Comparison of ENCODE assay signal across 13 cellular contexts in genomic region chr6:43952746-43953145, GRCh38.
DNase-seq lines count a peak whose midpoint lies in the region; ATAC-seq and TF ChIP-seq lines count a peak whose summit lies in the region.
"Had no signal": no experiment of that assay in that cellular context is flagged by ENCODE, and none has a peak within 500 bp of the region (broad histone marks: within the 10 kb centered on the region; RNA-seq: fewer than 3 reads in every experiment).

No MANE protein-coding gene starts in this region.

- DNase-seq in right atrium auricular region (ENCODE audit: low spot score) (no peak), Right ventricle myocardium inferior (ENCODE audit: missing footprints) (no peak), NB4 (ENCODE audit: low read depth) (peak; percentile 73), endothelial cell (ENCODE audit: low spot score) (no peak), AG20443 (ENCODE audit: low spot score) (no peak), cortex of kidney (lab: John Stamatoyannopoulos, UW) (no peak), RKO (ENCODE audit: low spot score) (no peak)
- DNase-seq: activated effector memory CD4-positive, alpha-beta T cell treated with anti-CD3 and anti-CD28 coated beads, Interleukin-2, amount 50 U/mL, for 16 hours; NCI-H1930; stimulated activated CD4-positive, alpha-beta T cell treated with anti-CD3 and anti-CD28 coated beads, Interleukin-4, amount 100 ng/mL, for 24 hours had no signal

- H3K9me3 ChIP-seq in right atrium auricular region: no peaks in the 10 kb centered on the region

- peak in 1 of 2 donors; percentile 30 for TF ChIP-seq CTCF in right atrium auricular region (IDR thresholded peaks at IDR 0.05)
- peak; percentile 56 for TF ChIP-seq CTCF in NB4 (IDR thresholded peaks at IDR 0.05; ENCODE audit: low read depth, low read length)
- no peak for TF ChIP-seq CTCF in endothelial cell (IDR thresholded peaks at IDR 0.05; ENCODE audit: unreplicated experiment)

- ATAC-seq in Right ventricle myocardium inferior: no peak
- ATAC-seq in GM21367 (IDR thresholded peaks at IDR 0.05; ENCODE audit: unreplicated experiment): no peak

- H3K4me3 Mint-ChIP-seq in endothelial cell (ENCODE audit: unreplicated experiment): no peak overlapping the region
- H3K4me3 Mint-ChIP-seq: CD14-positive monocyte; dendritic cell treated with granulocyte-macrophage colony-stimulating factor and Interleukin-4, amounts not matched to agents 40 ng/mL and 50 ng/mL, for 4 days had no signal

- peaks cover 6% of the 10 kb centered on the region for H3K4me1 Mint-ChIP-seq in endothelial cell (ENCODE audit: unreplicated experiment)

- H3K27me3 ChIP-seq in right atrium auricular region: no peaks in the 10 kb centered on the region

- H3K4me1 ChIP-seq in right atrium auricular region: peaks cover 0 to 28% of the 10 kb centered on the region in 2 donors

- no peak overlapping the region for H3K4me3 ChIP-seq in right atrium auricular region
- H3K4me3 ChIP-seq in NB4 (ENCODE audit: low read depth, low read length): no peak overlapping the region

- H3K9me3 Mint-ChIP-seq in endothelial cell (ENCODE audit: unreplicated experiment): no peaks in the 10 kb centered on the region

- no peaks in the 10 kb centered on the region for H3K36me3 Mint-ChIP-seq in endothelial cell (ENCODE audit: low read depth, unreplicated experiment)
- H3K36me3 Mint-ChIP-seq: CD14-positive monocyte had no signal

- peaks cover 5% of the 10 kb centered on the region for H3K27me3 Mint-ChIP-seq in endothelial cell (ENCODE audit: unreplicated experiment)

- TF ChIP-seq POLR2A in NB4 (IDR thresholded peaks at IDR 0.05; ENCODE audit: extremely low read depth, insufficient read length): no peak

- H3K27ac ChIP-seq in right atrium auricular region: peak overlapping the region; percentile 83 to 84

- H3K36me3 ChIP-seq in right atrium auricular region: no peaks in the 10 kb centered on the region

- peak overlapping the region; percentile 42 for H3K27ac Mint-ChIP-seq in endothelial cell (ENCODE audit: unreplicated experiment)
- H3K27ac Mint-ChIP-seq: dendritic cell treated with granulocyte-macrophage colony-stimulating factor and Interleukin-4, amounts not matched to agents 40 ng/mL and 50 ng/mL, for 4 days had no signal

- intact Hi-C loops in Right ventricle myocardium inferior (cut with DNase I): loop anchor here (1.0 kb wide), 1 partner anchor 182 kb away; the partner anchor contains the start of gene VEGFA
